In genomic region chr2:241014224-241014623, GRCh38 we compare ENCODE assay signal across 1 cellular context.
TF ChIP-seq lines count a peak whose summit lies in the region.

No MANE protein-coding gene starts in this region.

TF ChIP-seq in IMR-90, 13 proteins besides CTCF, POLR2A, EP300 and RAD21 (continued from another document):
- no peak for TF ChIP-seq USF2 (IDR thresholded peaks at IDR 0.05; ENCODE audit: low read depth, low read length)
- TF ChIP-seq RCOR1 (IDR thresholded peaks at IDR 0.05; ENCODE audit: insufficient replicate concordance, low read length): no peak
